ENCODE assay signal across 23 cellular contexts in genomic region chrX:41240504-41240903, GRCh38.
DNase-seq lines count a peak whose midpoint lies in the region; ATAC-seq, FAIRE-seq and TF ChIP-seq lines count a peak whose summit lies in the region.
"Had no signal": no experiment of that assay in that cellular context is flagged by ENCODE, and none has a peak within 500 bp of the region (broad histone marks: within the 10 kb centered on the region; RNA-seq: fewer than 3 reads in every experiment).

No MANE protein-coding gene starts in this region.

- H3K36me3 ChIP-seq in HepG2 (replicated peaks in 1 of 2; ENCODE audit: control insufficient read depth in 1 of 2, insufficient read depth in 2 of 2, low read length in 2 of 2): no peaks in the 10 kb centered on the region
- H3K36me3 ChIP-seq: BLaER1, MG63 had no signal

- no peak overlapping the region for H3K9ac ChIP-seq in HepG2 (ENCODE audit: insufficient read depth, low read depth, low read length)
- H3K9ac ChIP-seq: BLaER1, SK-N-SH had no signal

- intact Hi-C loops in HepG2 (cut with micrococcal nuclease; ENCODE audit: unreplicated experiment): no loop called here

- no peak overlapping the region for H2AFZ ChIP-seq in HepG2 (ENCODE audit: low read length)

- H3K27ac Mint-ChIP-seq in activated naive CD8-positive, alpha-beta T cell treated with anti-CD3 and anti-CD28 coated beads for 36 hours: no peak overlapping the region
- H3K27ac Mint-ChIP-seq: T-helper 1 cell treated with Interleukin-12 subunit alpha and Interleukin-12 subunit beta and Interleukin-4 antibody, amounts not matched to agents 30 μg/mL and 1 μg/mL, for 36 hours had no signal

- no peak overlapping the region for H3K4me3 Mint-ChIP-seq in activated naive CD8-positive, alpha-beta T cell treated with anti-CD3 and anti-CD28 coated beads for 36 hours
- H3K4me3 Mint-ChIP-seq: T-helper 1 cell treated with Interleukin-12 subunit alpha and Interleukin-12 subunit beta and Interleukin-4 antibody, amounts not matched to agents 30 μg/mL and 1 μg/mL, for 36 hours had no signal

- H3K36me3 Mint-ChIP-seq in activated naive CD8-positive, alpha-beta T cell treated with anti-CD3 and anti-CD28 coated beads for 36 hours: no peaks in the 10 kb centered on the region

- no peaks in the 10 kb centered on the region for H3K9me3 ChIP-seq in HepG2 (ENCODE audit: low read length)
- H3K9me3 ChIP-seq: BLaER1, MG63, SK-N-SH had no signal

- no peaks in the 10 kb centered on the region for H3K27me3 ChIP-seq in HepG2 (ENCODE audit: control insufficient read depth in 1 of 2, insufficient read depth in 2 of 2, low read length in 2 of 2)
- H3K27me3 ChIP-seq: BLaER1, MG63 had no signal

- peak; percentile 5 for DNase-seq in SKM-1 (lab: John Stamatoyannopoulos, UW; ENCODE audit: unreplicated experiment)
- DNase-seq in SKM-1 treated with dmso at 0.1 percent for 144 hours (lab: John Stamatoyannopoulos, UW; ENCODE audit: unreplicated experiment): no peak
- peak; percentile 25 for DNase-seq in NOMO-1 treated with dmso at 0.1 percent for 144 hours (lab: John Stamatoyannopoulos, UW; ENCODE audit: unreplicated experiment)
- peak; percentile 15 for DNase-seq in medulla oblongata (ENCODE audit: extremely low spot score)
- no peak for DNase-seq in NCI-H146 treated with DMSO at 0.1 percent for 48 hours (lab: John Stamatoyannopoulos, UW; ENCODE audit: unreplicated experiment)
- DNase-seq in activated naive CD8-positive, alpha-beta T cell treated with anti-CD3 and anti-CD28 coated beads for 36 hours: no peak
- DNase-seq in HepG2 (ENCODE audit: low spot score): no peak
- no peak for DNase-seq in RCC 7860 (ENCODE audit: low spot score)
- DNase-seq: 8988T; GF-D8; GOT3; MG63; NCI-H1417 treated with DMSO at 0.1 percent for 48 hours; NCI-H2029 treated with DMSO at 0.1 percent for 48 hours; NCI-H2171 treated with DMSO at 0.1 percent for 48 hours; NCI-H446 treated with DMSO at 0.1 percent for 48 hours; NK-92 treated with Interleukin-12 subunit alpha and Interleukin-12 subunit beta, amount 100 ng/mL, for 24 hours; SK-N-SH had no signal

- FAIRE-seq in HepG2 (lab: Jason Lieb, UNC): no peak
- FAIRE-seq in RCC 7860 (lab: Jason Lieb, UNC): no peak
- FAIRE-seq: GM12891 had no signal

- H3K9me3 Mint-ChIP-seq in activated naive CD8-positive, alpha-beta T cell treated with anti-CD3 and anti-CD28 coated beads for 36 hours: no peaks in the 10 kb centered on the region
- H3K9me3 Mint-ChIP-seq: T-helper 1 cell treated with Interleukin-12 subunit alpha and Interleukin-12 subunit beta and Interleukin-4 antibody, amounts not matched to agents 30 μg/mL and 1 μg/mL, for 36 hours had no signal

- no peak for TF ChIP-seq EP300 in HepG2 (IDR thresholded peaks at IDR 0.05; ENCODE audit: low read depth in 2 of 2, low read length in 2 of 2)
- TF ChIP-seq EP300 in HepG2 (CRISPR knock-in tag; IDR thresholded peaks at IDR 0.05; ENCODE audit: borderline replicate concordance): no peak

- no peak for TF ChIP-seq RAD21 in HepG2 (CRISPR knock-in tag; IDR thresholded peaks at IDR 0.05)

- no peak overlapping the region for H3K4me2 ChIP-seq in HepG2 (ENCODE audit: low read depth, low read length)
- H3K4me2 ChIP-seq: BLaER1, SK-N-SH had no signal

- H3K4me1 ChIP-seq in HepG2 (ENCODE audit: insufficient read depth, low read length): peaks cover 7% of the 10 kb centered on the region

- BruUV-seq in HepG2 (replicated peaks; lab: Mats Ljungman, UMichigan): no TSS peak

- no peaks in the 10 kb centered on the region for H3K79me2 ChIP-seq in HepG2 (ENCODE audit: insufficient read depth, low read length)

- ATAC-seq in HepG2: no peak
- ATAC-seq: Panc1, Right ventricle myocardium inferior had no signal

- H4K20me1 ChIP-seq in HepG2 (ENCODE audit: insufficient read depth, low read length): no peaks in the 10 kb centered on the region
- H4K20me1 ChIP-seq: BLaER1 had no signal

- no peaks in the 10 kb centered on the region for H3K27me3 Mint-ChIP-seq in activated naive CD8-positive, alpha-beta T cell treated with anti-CD3 and anti-CD28 coated beads for 36 hours

- no peak for TF ChIP-seq CTCF in HepG2 (CRISPR knock-in tag; IDR thresholded peaks at IDR 0.05)

- no peak overlapping the region for H3K27ac ChIP-seq in HepG2 (ENCODE audit: extremely low read length, insufficient read depth, low read length)
- H3K27ac ChIP-seq: BLaER1 had no signal

- H3K4me1 Mint-ChIP-seq in activated naive CD8-positive, alpha-beta T cell treated with anti-CD3 and anti-CD28 coated beads for 36 hours: peaks cover 5% of the 10 kb centered on the region

- in situ Hi-C loops in HepG2 (cut with HindIII; ENCODE audit: extremely low pct_ligation_motif_present, low pct_unique_long_range_greater_than_20kb): no loop called here

- WGBS in HepG2 (ENCODE audit: low lambda C conversion rate): 59% methylated on average over 3 of the region's 3 CpGs

- no peak for TF ChIP-seq POLR2A in HepG2 (IDR thresholded peaks at IDR 0.05; ENCODE audit: insufficient read depth in 1 of 2, low read depth in 2 of 2, low read length in 2 of 2)

- no peak overlapping the region for H3K4me3 ChIP-seq in HepG2 (replicated peaks in 1 of 3; ENCODE audit: insufficient read depth in 1 of 3, low read depth in 2 of 3, low read length in 3 of 3)
- H3K4me3 ChIP-seq: BLaER1, MG63 had no signal

- CTCF ChIA-PET in HepG2 (lab: Yijun Ruan, JAX; ENCODE audit: low intra/inter-chr PET ratio, low total read pairs): no interaction called here

- POLR2A ChIA-PET in HepG2 (lab: Yijun Ruan, JAX): no interaction called here

TF ChIP-seq in HepG2, 621 proteins besides CTCF, POLR2A, EP300 and RAD21 (continues in another document):
- no peak for TF ChIP-seq ZBTB40 (IDR thresholded peaks at IDR 0.05)
- TF ChIP-seq ZBTB40 (CRISPR knock-in tag; IDR thresholded peaks at IDR 0.05): no peak
- TF ChIP-seq ZZZ3 (CRISPR knock-in tag; IDR thresholded peaks at IDR 0.05; ENCODE audit: borderline replicate concordance): no peak
- no peak for TF ChIP-seq ZNF746 (CRISPR knock-in tag; IDR thresholded peaks at IDR 0.05)
- no peak for TF ChIP-seq ZNF572 (CRISPR knock-in tag; IDR thresholded peaks at IDR 0.05)
- TF ChIP-seq THAP11 (CRISPR knock-in tag; IDR thresholded peaks at IDR 0.05): no peak
- no peak for TF ChIP-seq MEF2D (CRISPR knock-in tag; IDR thresholded peaks at IDR 0.05)
- TF ChIP-seq NKX3-1 (CRISPR knock-in tag; IDR thresholded peaks at IDR 0.05): no peak
- TF ChIP-seq KDM3A (CRISPR knock-in tag; IDR thresholded peaks at IDR 0.05; ENCODE audit: low read depth): no peak

Comparison
In these comparisons a context has a peak if more than half of its experiments do, and no peak if none do; other contexts are left out.
1. DNase-seq: peak in SKM-1 (single experiment), NOMO-1 treated with dmso at 0.1 percent for 144 hours (single experiment) and medulla oblongata (single experiment); none in SKM-1 treated with dmso at 0.1 percent for 144 hours (single experiment), NCI-H146 treated with DMSO at 0.1 percent for 48 hours (single experiment), activated naive CD8-positive, alpha-beta T cell treated with anti-CD3 and anti-CD28 coated beads for 36 hours (single experiment), HepG2 (single experiment) and RCC 7860 (single experiment).